Comparison of ENCODE assay signal across 13 cellular contexts in genomic region chr11:33652001-33652400, GRCh38. TPM values are rescaled to one million over a fixed set of nuclear protein-coding genes. Genes with fewer than 3 reads are reported as not detected.
"Had no signal": no experiment of that assay in that cellular context is flagged by ENCODE, and none has a peak within 500 bp of the region (broad histone marks: within the 10 kb centered on the region; RNA-seq: fewer than 3 reads in every experiment).

No MANE protein-coding gene starts in this region.

- ATAC-seq: foreskin keratinocyte had no signal

- H2AFZ ChIP-seq: neural progenitor cell had no signal

- H3K9me3 ChIP-seq: breast epithelium, esophagus muscularis mucosa, tibial nerve had no signal

- H3K4me2 ChIP-seq: neural progenitor cell, smooth muscle cell had no signal

- H3K27ac ChIP-seq: esophagus muscularis mucosa, foreskin keratinocyte, neural progenitor cell, tibial nerve, VCaP had no signal

- H3K36me3 ChIP-seq: breast epithelium, esophagus muscularis mucosa, neural progenitor cell, tibial nerve had no signal

- H3K9ac ChIP-seq: neural progenitor cell had no signal

- H3K4me1 ChIP-seq: breast epithelium, neural progenitor cell had no signal

- H3K27me3 ChIP-seq: breast epithelium, esophagus muscularis mucosa, foreskin keratinocyte, neural progenitor cell, tibial nerve had no signal

- H3K4me3 ChIP-seq: breast epithelium, esophagus muscularis mucosa, neural progenitor cell, smooth muscle cell, tibial nerve had no signal

- DNase-seq: activated CD4-positive, alpha-beta memory T cell treated with anti-CD3 and anti-CD28 coated beads for 36 hours; activated gamma-delta T cell treated with Interleukin-2 at 50 U/mL for 16 hours; activated naive CD8-positive, alpha-beta T cell treated with anti-CD3 and anti-CD28 coated beads for 36 hours; activated T-cell treated with anti-CD3 and anti-CD28 coated beads, Interleukin-2, amount 50 U/mL, for 48 hours; foreskin keratinocyte; mesenchymal stem cell; T1000 had no signal

RNA-seq across cellular contexts. Expression of gene C11orf91, which starts 48.6 kb away (rescaled TPM):
- total RNA-seq: activated CD4-positive, alpha-beta memory T cell treated with anti-CD3 and anti-CD28 coated beads for 36 hours; breast epithelium; esophagus muscularis mucosa; smooth muscle cell; tibial nerve had no signal
